In the genomic region with DNA sequence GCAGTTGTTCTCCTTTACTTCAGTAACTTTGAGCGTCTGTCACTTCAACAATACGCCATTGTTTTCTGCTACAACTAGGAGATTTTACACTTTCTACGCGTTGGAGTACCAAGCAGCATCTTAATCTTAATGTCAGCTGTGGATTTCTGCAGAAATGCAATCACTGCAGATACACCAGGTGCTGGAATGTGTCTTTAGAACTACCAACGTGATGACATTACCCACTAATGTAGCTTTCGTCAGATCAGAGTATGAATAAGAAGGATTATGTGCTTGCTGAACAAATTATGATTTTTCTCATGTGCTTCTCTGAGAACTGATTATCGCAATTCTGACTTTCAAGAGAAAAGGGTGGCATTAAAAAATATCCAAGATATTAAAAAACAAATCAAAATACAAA, we compare ENCODE assay signal across 8 cellular contexts.
"Had no signal": no experiment of that assay in that cellular context is flagged by ENCODE, and none has a peak within 500 bp of the region (broad histone marks: within the 10 kb centered on the region; RNA-seq: fewer than 3 reads in every experiment).

No MANE protein-coding gene starts in this region.

- H2AFZ ChIP-seq: GM23338 had no signal

- H3K9me3 Mint-ChIP-seq: GM23338, H9, HFFc6 had no signal

- DNase-seq: GOT3, H7, H9, HCEC 1CT, HFFc6 had no signal

- H3K4me2 ChIP-seq: GM23338 had no signal

- H3K4me1 Mint-ChIP-seq: GM23338, H9 had no signal

- H3K36me3 ChIP-seq: HAP-1 had no signal

- H3K4me3 ChIP-seq: GM23338, HAP-1 had no signal

- H3K4me3 Mint-ChIP-seq: GM23338, H9, HFFc6 had no signal

- ATAC-seq: GM23338, HCT116 had no signal

- H3K9me3 ChIP-seq: HAP-1 had no signal

- H3K27ac Mint-ChIP-seq: GM23338, H9, HFFc6 had no signal

- H3K4me1 ChIP-seq: HAP-1 had no signal
